In genomic region chr3:128402319-128402718, GRCh38 we compare ENCODE assay signal across 21 cellular contexts.
"Had no signal": no experiment of that assay in that cellular context is flagged by ENCODE, and none has a peak within 500 bp of the region (broad histone marks: within the 10 kb centered on the region; RNA-seq: fewer than 3 reads in every experiment).

No MANE protein-coding gene starts in this region.

- H3K27me3 Mint-ChIP-seq: activated naive CD4-positive, alpha-beta T cell treated with anti-CD3 and anti-CD28 coated beads, Interleukin-2, amount 10 ng/mL, durations not matched to agents 7 days and 5 days; activated naive CD8-positive, alpha-beta T cell treated with anti-CD3 and anti-CD28 coated beads, Interleukin-2, amount 50 U/mL, for 24 hours; central memory CD8-positive, alpha-beta T cell; naive thymus-derived CD4-positive, alpha-beta T cell had no signal

- H3K4me3 Mint-ChIP-seq: activated naive CD4-positive, alpha-beta T cell treated with anti-CD3 and anti-CD28 coated beads, Interleukin-2, amount 10 ng/mL, durations not matched to agents 7 days and 5 days; activated naive CD8-positive, alpha-beta T cell treated with anti-CD3 and anti-CD28 coated beads, Interleukin-2, amount 50 U/mL, for 24 hours; central memory CD8-positive, alpha-beta T cell; naive thymus-derived CD4-positive, alpha-beta T cell had no signal

- H3K4me1 Mint-ChIP-seq: activated naive CD4-positive, alpha-beta T cell treated with anti-CD3 and anti-CD28 coated beads, Interleukin-2, amount 10 ng/mL, durations not matched to agents 7 days and 5 days; activated naive CD8-positive, alpha-beta T cell treated with anti-CD3 and anti-CD28 coated beads, Interleukin-2, amount 50 U/mL, for 24 hours had no signal

- DNase-seq: activated CD4-positive, alpha-beta T cell treated with anti-CD3 and anti-CD28 coated beads for 1 hour; activated CD8-positive, alpha-beta memory T cell treated with anti-CD3 and anti-CD28 coated beads for 24 hours; activated CD8-positive, alpha-beta memory T cell treated with anti-CD3 and anti-CD28 coated beads, Interleukin-2, amount 50 U/mL, for 48 hours; activated effector memory CD4-positive, alpha-beta T cell treated with Interleukin-2 at 50 U/mL for 16 hours; activated naive CD4-positive, alpha-beta T cell treated with anti-CD3 and anti-CD28 coated beads, Interleukin-2, amount 10 ng/mL, durations not matched to agents 7 days and 5 days; activated naive CD8-positive, alpha-beta T cell treated with anti-CD3 and anti-CD28 coated beads, Interleukin-2, amount 50 U/mL, for 24 hours; activated T-cell treated with anti-CD3 and anti-CD28 coated beads, Interleukin-2, amount 50 U/mL, for 48 hours; anterior cingulate cortex; brain microvascular endothelial cell; foreskin keratinocyte; hippocampal formation; islet precursor cell; mesenchymal stem cell; naive thymus-derived CD4-positive, alpha-beta T cell; stimulated activated CD8-positive, alpha-beta memory T cell treated with anti-CD3 and anti-CD28 coated beads, Interleukin-4, amount 100 ng/mL, for 48 hours; stimulated activated naive CD4-positive, alpha-beta T cell treated with Interleukin-2 at 50 U/mL for 16 hours; substantia nigra; tibial artery; uterus had no signal

- H3K36me3 Mint-ChIP-seq: activated naive CD4-positive, alpha-beta T cell treated with anti-CD3 and anti-CD28 coated beads, Interleukin-2, amount 10 ng/mL, durations not matched to agents 7 days and 5 days had no signal

- H3K9me3 Mint-ChIP-seq: activated naive CD4-positive, alpha-beta T cell treated with anti-CD3 and anti-CD28 coated beads, Interleukin-2, amount 10 ng/mL, durations not matched to agents 7 days and 5 days; activated naive CD8-positive, alpha-beta T cell treated with anti-CD3 and anti-CD28 coated beads, Interleukin-2, amount 50 U/mL, for 24 hours; central memory CD8-positive, alpha-beta T cell had no signal

- ATAC-seq: activated naive CD8-positive, alpha-beta T cell treated with anti-CD3 and anti-CD28 coated beads, Interleukin-2, amount 50 U/mL, for 24 hours; foreskin keratinocyte; naive thymus-derived CD4-positive, alpha-beta T cell had no signal

- H3K27ac ChIP-seq: brain microvascular endothelial cell, coronary artery, foreskin keratinocyte, tibial artery, uterus had no signal

- H3K27ac Mint-ChIP-seq: activated naive CD4-positive, alpha-beta T cell treated with anti-CD3 and anti-CD28 coated beads, Interleukin-2, amount 10 ng/mL, durations not matched to agents 7 days and 5 days; activated naive CD8-positive, alpha-beta T cell treated with anti-CD3 and anti-CD28 coated beads, Interleukin-2, amount 50 U/mL, for 24 hours had no signal
